In genomic region chr14:90797451-90797850, GRCh38 we compare ENCODE assay signal across 26 cellular contexts. TPM values are rescaled to one million over a fixed set of nuclear protein-coding genes. Genes with fewer than 3 reads are reported as not detected.
DNase-seq lines count a peak whose midpoint lies in the region; ATAC-seq and TF ChIP-seq lines count a peak whose summit lies in the region.
"Had no signal": no experiment of that assay in that cellular context is flagged by ENCODE, and none has a peak within 500 bp of the region (broad histone marks: within the 10 kb centered on the region; RNA-seq: fewer than 3 reads in every experiment).

No MANE protein-coding gene starts in this region.

- DNase-seq in DMS 273 (lab: John Stamatoyannopoulos, UW; ENCODE audit: unreplicated experiment) (peak; percentile 23), DMS 273 treated with DMSO at 0.1 percent for 48 hours (lab: John Stamatoyannopoulos, UW) (no peak), choroid plexus epithelial cell (ENCODE audit: low read depth) (peak; percentile 50), islet precursor cell (peak; percentile 67), upper lobe of right lung (no peak), SK-N-DZ (ENCODE audit: low spot score) (no peak), SK-N-SH (no peak)
- DNase-seq: activated CD4-positive, alpha-beta T cell treated with anti-CD3 and anti-CD28 coated beads, Interleukin-2, amount 10 ng/mL, durations not matched to agents 24 days and 14 days; activated CD8-positive, alpha-beta memory T cell treated with anti-CD3 and anti-CD28 coated beads, Interleukin-2, amount 10 ng/mL, durations not matched to agents 7 days and 5 days; activated naive CD8-positive, alpha-beta T cell treated with anti-CD3 and anti-CD28 coated beads, Interleukin-2, amount 10 ng/mL, durations not matched to agents 7 days and 5 days; body of pancreas; colonic mucosa; EL; left cardiac atrium; NCI-H1436 treated with DMSO at 0.1 percent for 48 hours; NCI-H2171 treated with DMSO at 0.1 percent for 48 hours; NCI-H526; small intestine; stimulated activated CD4-positive, alpha-beta T cell treated with anti-CD3 and anti-CD28 coated beads, Interleukin-2, amount 100 ng/mL, for 48 hours; stimulated activated naive CD4-positive, alpha-beta T cell treated with Interleukin-2 at 50 U/mL for 16 hours had no signal

- POLR2A ChIA-PET in SK-N-SH (lab: Yijun Ruan, JAX), result no interaction called here

- 93% methylated on average over 3 of the region's 3 CpGs for WGBS in SK-N-SH (ENCODE audit: low lambda C conversion rate)

- H3K36me3 ChIP-seq in upper lobe of right lung (no peaks in the 10 kb centered on the region), SK-N-SH (replicated peaks in 1 of 2; ENCODE audit: control insufficient read depth in 1 of 2, insufficient read depth in 2 of 2, low read length in 1 of 2) (no peaks in the 10 kb centered on the region)
- H3K36me3 ChIP-seq: colonic mucosa, gastroesophageal sphincter, tibial nerve had no signal

- H3K27me3 ChIP-seq in upper lobe of right lung, result no peaks in the 10 kb centered on the region
- no peaks in the 10 kb centered on the region for H3K27me3 ChIP-seq in SK-N-SH (ENCODE audit: insufficient read depth)
- H3K27me3 ChIP-seq: body of pancreas, colonic mucosa, gastroesophageal sphincter, tibial nerve had no signal

- no peaks in the 10 kb centered on the region for H4K20me1 ChIP-seq in SK-N-SH (ENCODE audit: insufficient read depth)

- no peaks in the 10 kb centered on the region for H3K9me2 ChIP-seq in SK-N-SH

- H3K9ac ChIP-seq in SK-N-SH, result no peak overlapping the region

- H3F3A ChIP-seq in SK-N-SH (replicated peaks; ENCODE audit: insufficient read depth), result peaks cover 14% of the 10 kb centered on the region

- no peak overlapping the region for H3K4me2 ChIP-seq in SK-N-SH

- TF ChIP-seq RAD21 in SK-N-SH (IDR thresholded peaks at IDR 0.05; ENCODE audit: low read length), result no peak

- H3K9me3 ChIP-seq in upper lobe of right lung (no peaks in the 10 kb centered on the region), SK-N-SH (no peaks in the 10 kb centered on the region)
- H3K9me3 ChIP-seq: body of pancreas, Caco-2, colonic mucosa, gastroesophageal sphincter, tibial nerve had no signal

- H3K4me3 ChIP-seq in choroid plexus epithelial cell (ENCODE audit: low read depth, low read length), result no peak overlapping the region
- no peak overlapping the region for H3K4me3 ChIP-seq in upper lobe of right lung
- no peak overlapping the region for H3K4me3 ChIP-seq in SK-N-SH (ENCODE audit: low read depth in 2 of 2, low read length in 1 of 2)
- H3K4me3 ChIP-seq: body of pancreas, colonic mucosa, gastroesophageal sphincter, tibial nerve had no signal

- H3K4me1 ChIP-seq in upper lobe of right lung, result peaks cover 17% of the 10 kb centered on the region
- H3K4me1 ChIP-seq in SK-N-SH (ENCODE audit: control insufficient read depth in 1 of 2, insufficient read depth in 2 of 2, low read depth in 1 of 2, low read length in 1 of 2), result peaks cover 15 to 19% of the 10 kb centered on the region in 2 experiments
- H3K4me1 ChIP-seq: body of pancreas, colonic mucosa had no signal

- peaks cover 57% of the 10 kb centered on the region; the same call in 1 of the 2 replicates for H3K79me2 ChIP-seq in SK-N-SH (ENCODE audit: insufficient read depth)

- ATAC-seq in upper lobe of right lung (no peak), GM18511 (IDR thresholded peaks at IDR 0.05; ENCODE audit: unreplicated experiment) (no peak)
- ATAC-seq: activated CD8-positive, alpha-beta memory T cell treated with anti-CD3 and anti-CD28 coated beads, Interleukin-2, amount 10 ng/mL, durations not matched to agents 7 days and 5 days; activated T-helper 17 cell treated with anti-CD3 and anti-CD28 coated beads, Interleukin-2, amount 50 U/mL, for 72 hours; body of pancreas; gastroesophageal sphincter; left cardiac atrium had no signal

- H2AFZ ChIP-seq in SK-N-SH (ENCODE audit: low read depth), result no peak overlapping the region

- H3K27ac ChIP-seq in upper lobe of right lung, result peak overlapping the region; percentile 68
- no peak overlapping the region for H3K27ac ChIP-seq in SK-N-SH (ENCODE audit: low read depth in 2 of 2, low read length in 1 of 2)
- H3K27ac ChIP-seq: 22Rv1, body of pancreas, colonic mucosa, gastroesophageal sphincter had no signal

- TF ChIP-seq CTCF in choroid plexus epithelial cell (conservative IDR thresholded peaks at IDR 0.05; ENCODE audit: low read depth, low read length) (no peak), upper lobe of right lung (IDR thresholded peaks at IDR 0.05) (no peak), SK-N-SH (IDR thresholded peaks at IDR 0.05) (no peak)

- CTCF ChIA-PET in SK-N-SH (lab: Yijun Ruan, JAX), result interaction anchor here (2.6 kb wide), 1 partner anchor 19 kb away, joined by 10 read pairs; the partner anchor contains the start of gene TTC7B

- intact Hi-C loops in upper lobe of right lung (cut with DNase I), result no loop called here

- TF ChIP-seq EP300 in SK-N-SH (IDR thresholded peaks at IDR 0.05; ENCODE audit: borderline replicate concordance in 1 of 2, low read depth in 1 of 2, low read length in 1 of 2), result no peak

TF ChIP-seq in SK-N-SH, 30 proteins besides CTCF, POLR2A, EP300 and RAD21 (continues in another document):
- TF ChIP-seq CHD2 (IDR thresholded peaks at IDR 0.05; ENCODE audit: low read length, partially characterized antibody) (no peak), USF1 (IDR thresholded peaks at IDR 0.05; ENCODE audit: borderline replicate concordance, low read depth) (no peak), TEAD4 (IDR thresholded peaks at IDR 0.05; ENCODE audit: borderline replicate concordance, insufficient read depth) (no peak), RXRA (IDR thresholded peaks at IDR 0.05; ENCODE audit: borderline replicate concordance, low read depth) (no peak), MXI1 (IDR thresholded peaks at IDR 0.05; ENCODE audit: low read depth, low read length) (no peak), ELF1 (IDR thresholded peaks at IDR 0.05) (no peak), TAF1 (IDR thresholded peaks at IDR 0.05; ENCODE audit: borderline replicate concordance, low read depth, low read length) (no peak), EZH2phosphoT487 (IDR thresholded peaks at IDR 0.05; ENCODE audit: borderline replicate concordance, low read depth) (no peak), MEF2A (IDR thresholded peaks at IDR 0.05; ENCODE audit: borderline replicate concordance, low read depth) (no peak), GABPA (IDR thresholded peaks at IDR 0.05; ENCODE audit: low read depth) (no peak), PBX3 (IDR thresholded peaks at IDR 0.05) (no peak), YY1 (IDR thresholded peaks at IDR 0.05; ENCODE audit: low read depth) (no peak), FOXJ3 (CRISPR knock-in tag; IDR thresholded peaks at IDR 0.05) (no peak), FOXM1 (IDR thresholded peaks at IDR 0.05; ENCODE audit: low read depth) (no peak)
- TF ChIP-seq, protein P1, sequence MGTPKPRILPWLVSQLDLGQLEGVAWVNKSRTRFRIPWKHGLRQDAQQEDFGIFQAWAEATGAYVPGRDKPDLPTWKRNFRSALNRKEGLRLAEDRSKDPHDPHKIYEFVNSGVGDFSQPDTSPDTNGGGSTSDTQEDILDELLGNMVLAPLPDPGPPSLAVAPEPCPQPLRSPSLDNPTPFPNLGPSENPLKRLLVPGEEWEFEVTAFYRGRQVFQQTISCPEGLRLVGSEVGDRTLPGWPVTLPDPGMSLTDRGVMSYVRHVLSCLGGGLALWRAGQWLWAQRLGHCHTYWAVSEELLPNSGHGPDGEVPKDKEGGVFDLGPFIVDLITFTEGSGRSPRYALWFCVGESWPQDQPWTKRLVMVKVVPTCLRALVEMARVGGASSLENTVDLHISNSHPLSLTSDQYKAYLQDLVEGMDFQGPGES (IDR thresholded peaks at IDR 0.05; ENCODE audit: low read depth, low read length), result no peak
- TF ChIP-seq, protein P2, sequence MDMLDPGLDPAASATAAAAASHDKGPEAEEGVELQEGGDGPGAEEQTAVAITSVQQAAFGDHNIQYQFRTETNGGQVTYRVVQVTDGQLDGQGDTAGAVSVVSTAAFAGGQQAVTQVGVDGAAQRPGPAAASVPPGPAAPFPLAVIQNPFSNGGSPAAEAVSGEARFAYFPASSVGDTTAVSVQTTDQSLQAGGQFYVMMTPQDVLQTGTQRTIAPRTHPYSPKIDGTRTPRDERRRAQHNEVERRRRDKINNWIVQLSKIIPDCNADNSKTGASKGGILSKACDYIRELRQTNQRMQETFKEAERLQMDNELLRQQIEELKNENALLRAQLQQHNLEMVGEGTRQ (IDR thresholded peaks at IDR 0.05; ENCODE audit: borderline replicate concordance, low read depth, low read length), result no peak

RNA-seq across cellular contexts. Expression of gene TTC7B, which starts 18.8 kb away (rescaled TPM):
- total RNA-seq in upper lobe of right lung, result 41.5 TPM
- 10.7 and 12.4 TPM in 2 replicates for polyA plus RNA-seq in SK-N-DZ (2014; cell fraction: cytosol; rRNA removed)
- polyA plus RNA-seq in SK-N-DZ (2014; cell fraction: nucleus; rRNA removed), result 11.1 and 20.1 TPM in 2 replicates
- polyA plus RNA-seq in SK-N-SH (2012; rRNA removed), result 42.5 and 43.1 TPM in 2 replicates
- 36.2 and 41.2 TPM in 2 replicates for polyA plus RNA-seq in SK-N-SH (2012; cell fraction: cytosol; rRNA removed)
- 32.3 and 42.8 TPM in 2 replicates for polyA plus RNA-seq in SK-N-SH (2012; cell fraction: nucleus; rRNA removed)

Comparison
In these comparisons a context has a peak if more than half of its experiments do, and no peak if none do; other contexts are left out.
1. DNase-seq: peak in DMS 273 (single experiment), choroid plexus epithelial cell (single experiment) and islet precursor cell (single experiment); none in DMS 273 treated with DMSO at 0.1 percent for 48 hours (single experiment), upper lobe of right lung (single experiment), SK-N-DZ (single experiment) and SK-N-SH (single experiment).